ENCODE assay signal across 21 cellular contexts in the genomic region with DNA sequence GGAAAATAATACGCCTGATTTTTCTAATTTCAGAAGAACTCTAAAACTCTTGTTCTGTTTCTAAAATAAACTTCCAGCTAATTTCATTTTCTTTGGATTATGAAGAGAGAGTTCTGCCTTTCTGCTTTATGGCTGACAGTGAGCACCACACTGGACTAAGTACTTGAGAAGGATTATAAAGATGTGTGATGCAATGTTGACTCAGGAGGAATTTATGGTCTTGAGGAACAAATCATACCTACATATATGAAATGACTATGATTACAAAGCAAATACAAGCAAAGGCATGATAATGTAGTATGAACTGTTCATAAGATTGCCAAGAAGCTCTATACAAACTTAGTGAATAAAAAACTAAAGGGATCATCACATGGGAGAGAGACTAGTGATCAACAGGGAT. TPM values are rescaled to one million over a fixed set of nuclear protein-coding genes. Genes with fewer than 3 reads are reported as not detected.
A peak's percentile ranks its signal among the peaks of the same experiment; 100 is the strongest.
DNase-seq lines count a peak whose midpoint lies in the region; ATAC-seq, FAIRE-seq and TF ChIP-seq lines count a peak whose summit lies in the region.
"Had no signal": no experiment of that assay in that cellular context is flagged by ENCODE, and none has a peak within 500 bp of the region (broad histone marks: within the 10 kb centered on the region; RNA-seq: fewer than 3 reads in every experiment).

No MANE protein-coding gene starts in this region.

- no peak for FAIRE-seq in HepG2 (lab: Jason Lieb, UNC)
- FAIRE-seq: endometrium had no signal

- no peak for TF ChIP-seq POLR2A in HepG2 (IDR thresholded peaks at IDR 0.05; ENCODE audit: insufficient read depth in 1 of 2, low read depth in 2 of 2, low read length in 2 of 2)
- TF ChIP-seq POLR2A in prostate gland (IDR thresholded peaks at IDR 0.05): no peak

- no peaks in the 10 kb centered on the region for H3K27me3 ChIP-seq in HepG2 (ENCODE audit: control insufficient read depth in 1 of 2, insufficient read depth in 2 of 2, low read length in 2 of 2)
- no peaks in the 10 kb centered on the region for H3K27me3 ChIP-seq in prostate gland (replicated peaks; ENCODE audit: insufficient read depth)
- H3K27me3 ChIP-seq: BE2C, gastroesophageal sphincter had no signal

- no peak overlapping the region for H3K4me2 ChIP-seq in HepG2 (ENCODE audit: low read depth, low read length)

- no peak for TF ChIP-seq CTCF in AG09309 (IDR thresholded peaks at IDR 0.05; ENCODE audit: control insufficient read depth, insufficient read depth, low read depth, low read length, missing control alignments)
- TF ChIP-seq CTCF in HEK293 (tag by site-specific recombination; IDR thresholded peaks at IDR 0.05): no peak
- TF ChIP-seq CTCF in fibroblast of pulmonary artery (IDR thresholded peaks at IDR 0.05; ENCODE audit: low read length, missing control alignments): no peak
- no peak for TF ChIP-seq CTCF in HepG2 (CRISPR knock-in tag; IDR thresholded peaks at IDR 0.05)
- TF ChIP-seq CTCF in prostate gland (IDR thresholded peaks at IDR 0.05): no peak

- H3K4me3 ChIP-seq in AG09309 (ENCODE audit: control insufficient read depth, low read depth, low read length) (no peak overlapping the region), HEK293 (ENCODE audit: low read depth, low read length) (no peak overlapping the region), fibroblast of pulmonary artery (replicated peaks; ENCODE audit: low read depth, low read length) (no peak overlapping the region), HepG2 (replicated peaks in 1 of 3; ENCODE audit: insufficient read depth in 1 of 3, low read depth in 2 of 3, low read length in 3 of 3) (no peak overlapping the region), prostate gland (no peak overlapping the region)
- H3K4me3 ChIP-seq: gastroesophageal sphincter had no signal

- intact Hi-C loops in HepG2 (cut with micrococcal nuclease; ENCODE audit: unreplicated experiment) (no loop called here), prostate gland (cut with DNase I) (no loop called here)

- H3K27ac ChIP-seq in HEK293 (ENCODE audit: extremely low read depth, low read depth, low read length) (no peak overlapping the region), HepG2 (ENCODE audit: extremely low read length, insufficient read depth, low read length) (no peak overlapping the region), prostate gland (no peak overlapping the region)
- H3K27ac ChIP-seq: gastroesophageal sphincter had no signal

- 92% methylated on average over 1 of the region's 1 CpG for WGBS in HepG2 (ENCODE audit: low lambda C conversion rate)
- 95% methylated on average over 1 of the region's 1 CpG for WGBS in prostate gland

- H3K36me3 ChIP-seq in HEK293 (ENCODE audit: control insufficient read depth in 2 of 2, insufficient read depth in 1 of 2, low read length in 2 of 2) (peaks cover 0 to 7% of the 10 kb centered on the region in 2 experiments; a peak in 1 of 3 replicates), HepG2 (replicated peaks in 1 of 2; ENCODE audit: control insufficient read depth in 1 of 2, insufficient read depth in 2 of 2, low read length in 2 of 2) (no peaks in the 10 kb centered on the region), prostate gland (no peaks in the 10 kb centered on the region)
- H3K36me3 ChIP-seq: BE2C had no signal

- H3K9me3 ChIP-seq in HEK293 (ENCODE audit: control insufficient read depth, insufficient read depth, low read depth, low read length) (no peaks in the 10 kb centered on the region), HepG2 (ENCODE audit: low read length) (no peaks in the 10 kb centered on the region), prostate gland (no peaks in the 10 kb centered on the region)
- H3K9me3 ChIP-seq: BE2C, gastroesophageal sphincter had no signal

- ATAC-seq in HepG2 (no peak), GM18907 (IDR thresholded peaks at IDR 0.05; ENCODE audit: unreplicated experiment) (no peak)
- ATAC-seq: activated T-cell treated with anti-CD3 and anti-CD28 coated beads, Interleukin-2, amount 50 U/mL, for 4 hours; gastroesophageal sphincter; stimulated activated memory B cell treated with anti-CD40 and anti-IgM and Interleukin-4, amounts not matched to agents 10 μg/mL and 1 μg/mL and 100 μg/mL, for 72 hours had no signal

- no TSS peak for BruUV-seq in HepG2 (replicated peaks; lab: Mats Ljungman, UMichigan)

- in situ Hi-C loops in HepG2 (cut with HindIII; ENCODE audit: extremely low pct_ligation_motif_present, low pct_unique_long_range_greater_than_20kb): no loop called here

- no peaks in the 10 kb centered on the region for H3K79me2 ChIP-seq in HepG2 (ENCODE audit: insufficient read depth, low read length)

- H2AFZ ChIP-seq in HepG2 (ENCODE audit: low read length): no peak overlapping the region

- POLR2A ChIA-PET in HEK293 (lab: Yijun Ruan, JAX): interaction anchor here (0.6 to 2.1 kb wide), 3 partner anchors 13 to 35 kb away, joined by 3 to 5 read pairs (median 5); a partner anchor contains a TSS
- POLR2A ChIA-PET in HepG2 (lab: Yijun Ruan, JAX): interaction anchor here (1.5 kb wide), 1 partner anchor 13 kb away, joined by 5 read pairs; a partner anchor contains a TSS

- no peak overlapping the region for H3K9ac ChIP-seq in HepG2 (ENCODE audit: insufficient read depth, low read depth, low read length)

- TF ChIP-seq RAD21 in HepG2 (CRISPR knock-in tag; IDR thresholded peaks at IDR 0.05): no peak

- CTCF ChIA-PET in HEK293 (lab: Yijun Ruan, JAX) (interaction anchor here (0.6 to 1.3 kb wide), 2 partner anchors 11 to 458 kb away, joined by 3 to 4 read pairs; no protein-coding TSS in a partner anchor), HepG2 (lab: Yijun Ruan, JAX; ENCODE audit: low intra/inter-chr PET ratio, low total read pairs) (no interaction called here)

- TF ChIP-seq EP300 in HepG2 (IDR thresholded peaks at IDR 0.05; ENCODE audit: low read depth in 2 of 2, low read length in 2 of 2): no peak
- TF ChIP-seq EP300 in HepG2 (CRISPR knock-in tag; IDR thresholded peaks at IDR 0.05; ENCODE audit: borderline replicate concordance): no peak

- peak; percentile 23 for DNase-seq in AG09309 (ENCODE audit: low read depth)
- peak; percentile 79 for DNase-seq in amniotic epithelial cell (ENCODE audit: low read depth)
- peak; percentile 16 for DNase-seq in fibroblast of pulmonary artery (ENCODE audit: low read depth)
- no peak for DNase-seq in HepG2 (ENCODE audit: low spot score)
- no peak for DNase-seq in prostate gland (ENCODE audit: low spot score)
- DNase-seq in SKM-1 (lab: John Stamatoyannopoulos, UW; ENCODE audit: unreplicated experiment): no peak
- DNase-seq: activated CD4-positive, alpha-beta T cell treated with anti-CD3 and anti-CD28 coated beads for 1 hour; activated naive CD4-positive, alpha-beta T cell treated with anti-CD3 and anti-CD28 coated beads for 36 hours; activated T-cell treated with anti-CD3 and anti-CD28 coated beads, Interleukin-2, amount 50 U/mL, for 4 hours; BE2C; H9; midbrain; NCI-H1436 treated with DMSO at 0.1 percent for 48 hours; NCI-H526; posterior cingulate gyrus had no signal

- H3K4me1 ChIP-seq in HEK293 (ENCODE audit: control insufficient read depth, insufficient read depth, low read length) (no peaks in the 10 kb centered on the region), HepG2 (ENCODE audit: insufficient read depth, low read length) (peaks cover 11% of the 10 kb centered on the region), prostate gland (replicated peaks) (no peaks in the 10 kb centered on the region)
- H3K4me1 ChIP-seq: BE2C, gastroesophageal sphincter had no signal

- no peaks in the 10 kb centered on the region for H4K20me1 ChIP-seq in HepG2 (ENCODE audit: insufficient read depth, low read length)

RNA-seq across cellular contexts. Expression of a gene that starts 13.0 kb away (rescaled TPM):
- 300 and 472 TPM in 2 replicates for total RNA-seq in HepG2 (2016; rRNA removed; fragmentation: Illumina TruSeq; extraction: Trizol)
- 168 and 187 TPM in 2 replicates for total RNA-seq in HepG2 (2016; cell fraction: cytosol; rRNA removed; fragmentation: Illumina TruSeq; extraction: Trizol; ENCODE audit: low read depth)
- 312 and 459 TPM in 2 replicates for total RNA-seq in HepG2 (2016; cell fraction: insoluble cytoplasmic fraction; rRNA removed; fragmentation: Illumina TruSeq; extraction: Trizol)
- 296 and 308 TPM in 2 replicates for total RNA-seq in HepG2 (2016; cell fraction: membrane; rRNA removed; fragmentation: Illumina TruSeq; extraction: Trizol)
- total RNA-seq in HepG2 (2016; cell fraction: nucleus; rRNA removed; fragmentation: Illumina TruSeq; extraction: Trizol): 148 TPM in 2 replicates
- 356 and 402 TPM in 2 replicates for polyA plus RNA-seq in HepG2 (2011; rRNA removed)
- 679 and 773 TPM in 2 replicates for polyA plus RNA-seq in HepG2 (2011; cell fraction: cytosol; rRNA removed)
- polyA plus RNA-seq in HepG2 (2011; cell fraction: nucleus; rRNA removed): 192 and 211 TPM in 2 replicates
- polyA plus RNA-seq in HepG2 (2012): 586 and 628 TPM in 2 replicates
- polyA plus RNA-seq in HepG2 (2016; cell fraction: cytosol; fragmentation: Illumina TruSeq; extraction: Trizol; ENCODE audit: low read depth): 295 and 308 TPM in 2 replicates
- 691 and 717 TPM in 2 replicates for polyA plus RNA-seq in HepG2 (2016; cell fraction: insoluble cytoplasmic fraction; fragmentation: Illumina TruSeq; extraction: Trizol; ENCODE audit: low read depth)
- 394 and 413 TPM in 2 replicates for polyA plus RNA-seq in HepG2 (2016; cell fraction: membrane; fragmentation: Illumina TruSeq; extraction: Trizol; ENCODE audit: low read depth)
- polyA plus RNA-seq in HepG2 (2016; cell fraction: nucleus; fragmentation: Illumina TruSeq; extraction: Trizol; ENCODE audit: insufficient read depth, low read depth): 277 and 278 TPM in 2 replicates
- 640 and 785 TPM in 2 replicates for polyA minus RNA-seq in HepG2 (2011; rRNA and poly(A)+ RNA removed; ENCODE audit: low replicate concordance)
- polyA minus RNA-seq in HepG2 (2011; cell fraction: cytosol; rRNA and poly(A)+ RNA removed): 273 and 289 TPM in 2 replicates
- polyA minus RNA-seq in HepG2 (2011; cell fraction: nucleus; rRNA and poly(A)+ RNA removed): 64.6 and 78.3 TPM in 2 replicates
- total RNA-seq in prostate gland: 100 to 1,000 TPM; 230 to 237 TPM

RNA-seq across cellular contexts. Expression of a gene that starts 56.1 kb away (rescaled TPM):
- total RNA-seq in HepG2 (2016; rRNA removed; fragmentation: Illumina TruSeq; extraction: Trizol) (13.2 and 14.1 TPM in 2 replicates), prostate gland (10 to 100 TPM in 1 of 2 donors, 1 to 10 TPM in 1; 7.4 to 15.3 TPM)
- total RNA-seq in HepG2 (2016; cell fraction: cytosol; rRNA removed; fragmentation: Illumina TruSeq; extraction: Trizol; ENCODE audit: low read depth): 7.9 and 9.2 TPM in 2 replicates
- total RNA-seq in HepG2 (2016; cell fraction: insoluble cytoplasmic fraction; rRNA removed; fragmentation: Illumina TruSeq; extraction: Trizol): 12.2 and 13.4 TPM in 2 replicates
- 24.3 and 26.0 TPM in 2 replicates for total RNA-seq in HepG2 (2016; cell fraction: membrane; rRNA removed; fragmentation: Illumina TruSeq; extraction: Trizol)
- 6.0 and 6.9 TPM in 2 replicates for total RNA-seq in HepG2 (2016; cell fraction: nucleus; rRNA removed; fragmentation: Illumina TruSeq; extraction: Trizol)
- polyA plus RNA-seq in HepG2 (2011; rRNA removed): 5.8 and 6.4 TPM in 2 replicates
- polyA plus RNA-seq in HepG2 (2011; cell fraction: cytosol; rRNA removed): 5.1 and 7.7 TPM in 2 replicates
- polyA plus RNA-seq in HepG2 (2011; cell fraction: nucleus; rRNA removed): 2.9 and 3.3 TPM in 2 replicates
- 7.8 TPM in 2 replicates for polyA plus RNA-seq in HepG2 (2012)
- polyA plus RNA-seq in HepG2 (2016; cell fraction: cytosol; fragmentation: Illumina TruSeq; extraction: Trizol; ENCODE audit: low read depth): 12.5 and 12.9 TPM in 2 replicates
- 17.1 and 19.8 TPM in 2 replicates for polyA plus RNA-seq in HepG2 (2016; cell fraction: insoluble cytoplasmic fraction; fragmentation: Illumina TruSeq; extraction: Trizol; ENCODE audit: low read depth)
- 23.4 and 29.4 TPM in 2 replicates for polyA plus RNA-seq in HepG2 (2016; cell fraction: membrane; fragmentation: Illumina TruSeq; extraction: Trizol; ENCODE audit: low read depth)
- 12.5 and 13.3 TPM in 2 replicates for polyA plus RNA-seq in HepG2 (2016; cell fraction: nucleus; fragmentation: Illumina TruSeq; extraction: Trizol; ENCODE audit: insufficient read depth, low read depth)
- 4.5 and 7.1 TPM in 2 replicates for polyA minus RNA-seq in HepG2 (2011; rRNA and poly(A)+ RNA removed; ENCODE audit: low replicate concordance)
- 3.7 and 4.6 TPM in 2 replicates for polyA minus RNA-seq in HepG2 (2011; cell fraction: cytosol; rRNA and poly(A)+ RNA removed)
- 2.4 and 3.4 TPM in 2 replicates for polyA minus RNA-seq in HepG2 (2011; cell fraction: nucleus; rRNA and poly(A)+ RNA removed)
- polyA plus RNA-seq: neural cell had no signal

Comparison
In these comparisons a context has a peak if more than half of its experiments do, and no peak if none do; other contexts are left out.
1. DNase-seq: peak in AG09309 (single experiment), amniotic epithelial cell (single experiment) and fibroblast of pulmonary artery (single experiment); none in HepG2 (single experiment), prostate gland (single experiment) and SKM-1 (single experiment).